Comparison of ENCODE assay signal across 13 cellular contexts in the genomic region with DNA sequence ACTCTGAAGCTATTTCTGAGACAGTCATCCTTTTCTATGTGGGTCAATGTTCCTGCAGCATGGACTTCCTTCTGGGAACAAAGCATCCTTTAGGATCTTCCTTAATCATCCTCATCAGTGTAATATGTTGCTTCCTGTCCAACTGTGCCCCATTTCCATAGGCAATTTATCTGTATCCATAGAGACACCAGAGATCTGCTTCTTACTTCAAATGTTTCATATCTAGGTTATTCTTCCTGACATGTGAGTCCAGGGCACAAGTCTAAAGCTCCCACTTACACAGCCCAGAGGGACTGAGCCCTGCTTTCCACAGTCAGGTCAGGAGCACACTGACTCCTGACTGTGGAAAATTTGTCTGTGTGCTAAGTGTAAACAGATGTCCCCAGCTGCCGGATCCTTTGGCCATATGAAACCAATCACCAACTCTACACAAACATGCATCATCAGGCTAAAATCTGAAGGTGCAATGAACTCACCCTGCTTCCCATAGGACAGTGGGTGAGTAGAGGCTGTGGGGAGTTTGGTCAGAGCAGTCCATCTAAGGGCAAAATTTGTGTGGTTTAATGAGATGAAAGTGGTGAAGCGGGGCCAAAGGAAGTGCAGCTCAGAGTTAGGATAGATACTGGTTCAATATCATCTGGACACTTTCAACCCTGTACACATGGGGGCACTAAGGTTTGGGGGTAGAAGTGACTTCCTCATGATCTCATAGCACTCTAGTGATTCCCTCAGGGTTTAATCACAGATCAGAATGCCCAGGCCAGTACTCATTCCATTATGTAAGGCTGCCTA.
DNase-seq lines count a peak whose midpoint lies in the region; ATAC-seq, FAIRE-seq and TF ChIP-seq lines count a peak whose summit lies in the region.
"Had no signal": no experiment of that assay in that cellular context is flagged by ENCODE, and none has a peak within 500 bp of the region (broad histone marks: within the 10 kb centered on the region; RNA-seq: fewer than 3 reads in every experiment).

No MANE protein-coding gene starts in this region.

- no peak overlapping the region for H3K9ac ChIP-seq in keratinocyte (ENCODE audit: control insufficient read depth, extremely low read depth, insufficient read depth, low read length)

- H3K4me2 ChIP-seq in keratinocyte (ENCODE audit: control insufficient read depth, extremely low read depth, insufficient read depth, low read depth, low read length) = no peak overlapping the region

- dilution Hi-C loops in keratinocyte (cut with MboI; ENCODE audit: extremely low pct_ligation_motif_present, low sequenced_read_pairs) = no loop called here

- peak overlapping the region in 3 of 5 experiments; percentile 44 to 48 (median 47) for H3K27ac Mint-ChIP-seq in brain
- H3K27ac Mint-ChIP-seq in naive thymus-derived CD4-positive, alpha-beta T cell = no peak overlapping the region
- H3K27ac Mint-ChIP-seq: T-cell had no signal

- H3K4me3 ChIP-seq in right atrium auricular region (no peak overlapping the region), keratinocyte (ENCODE audit: control insufficient read depth in 2 of 3, extremely low read depth in 1 of 3, insufficient read depth in 2 of 3, low read depth in 1 of 3, low read length in 3 of 3) (no peak overlapping the region), urinary bladder (ENCODE audit: low read depth, low read length) (no peak overlapping the region)
- no peak overlapping the region for H3K4me3 ChIP-seq in naive thymus-derived CD4-positive, alpha-beta T cell (ENCODE audit: low read length)

- H3K27ac ChIP-seq in right atrium auricular region = no peak overlapping the region
- no peak overlapping the region for H3K27ac ChIP-seq in keratinocyte (ENCODE audit: control insufficient read depth, insufficient read depth, low read length)
- peak overlapping the region; percentile 18 for H3K27ac ChIP-seq in urinary bladder (ENCODE audit: low read depth)
- H3K27ac ChIP-seq in naive thymus-derived CD4-positive, alpha-beta T cell (ENCODE audit: low read depth, low read length) = no peak overlapping the region

- peaks cover 27% of the 10 kb centered on the region for H3K4me1 Mint-ChIP-seq in brain
- H3K4me1 Mint-ChIP-seq in naive thymus-derived CD4-positive, alpha-beta T cell = peaks cover 0 to 25% (median 0%) of the 10 kb centered on the region in 7 donors
- H3K4me1 Mint-ChIP-seq: T-cell had no signal

- CTCF ChIA-PET in naive thymus-derived CD4-positive, alpha-beta T cell (lab: Charles Lee) = no interaction called here

- H3K9me1 ChIP-seq in keratinocyte (ENCODE audit: control insufficient read depth, extremely low read depth, insufficient read depth, low read length) = no peaks in the 10 kb centered on the region

- H3K79me2 ChIP-seq in keratinocyte (ENCODE audit: control insufficient read depth, insufficient read depth, low read length) = no peaks in the 10 kb centered on the region

- TF ChIP-seq CTCF in right atrium auricular region (IDR thresholded peaks at IDR 0.05) = no peak
- TF ChIP-seq CTCF in brain (conservative IDR thresholded peaks at IDR 0.05) = no peak
- TF ChIP-seq CTCF in keratinocyte (optimal IDR thresholded peaks at IDR 0.05 in 1 of 3, IDR thresholded peaks at IDR 0.05 in 1 of 3, conservative IDR thresholded peaks at IDR 0.05 in 1 of 3; ENCODE audit: extremely low read depth in 1 of 3, insufficient read depth in 2 of 3, low read length in 3 of 3) = peak in 1 of 3 experiments; percentile 50

- POLR2A ChIA-PET in naive thymus-derived CD4-positive, alpha-beta T cell (lab: Charles Lee) = no interaction called here

- ATAC-seq in Right ventricle myocardium inferior (peak; percentile 76), GM21786 (IDR thresholded peaks at IDR 0.05; ENCODE audit: unreplicated experiment) (no peak), GM21737 (IDR thresholded peaks at IDR 0.05; ENCODE audit: unreplicated experiment) (no peak)
- ATAC-seq in naive thymus-derived CD4-positive, alpha-beta T cell = no peak
- ATAC-seq: T-cell had no signal

- H3K9me3 ChIP-seq in right atrium auricular region (no peaks in the 10 kb centered on the region), keratinocyte (ENCODE audit: control insufficient read depth, low read depth, low read length) (no peaks in the 10 kb centered on the region)
- H3K9me3 ChIP-seq in naive thymus-derived CD4-positive, alpha-beta T cell (ENCODE audit: control insufficient read depth in 2 of 3, low read length in 3 of 3) = no peaks in the 10 kb centered on the region

- DNase-seq in Right ventricle myocardium inferior (ENCODE audit: missing footprints) (no peak), right atrium auricular region (ENCODE audit: low spot score) (no peak), keratinocyte (ENCODE audit: low read depth, low spot score) (no peak)
- no peak for DNase-seq in naive thymus-derived CD4-positive, alpha-beta T cell
- DNase-seq: activated CD8-positive, alpha-beta memory T cell treated with anti-CD3 and anti-CD28 coated beads for 24 hours; AML-193; kidney glomerular epithelial cell; NCI-H526; T-cell had no signal

- peaks cover 7% of the 10 kb centered on the region for H3K27me3 Mint-ChIP-seq in brain
- H3K27me3 Mint-ChIP-seq in naive thymus-derived CD4-positive, alpha-beta T cell = peaks cover 27 to 56% (median 41%) of the 10 kb centered on the region in 5 donors

- H3K4me1 ChIP-seq in right atrium auricular region (no peaks in the 10 kb centered on the region), keratinocyte (ENCODE audit: control insufficient read depth, extremely low read depth, insufficient read depth, low read length) (peaks cover 62% of the 10 kb centered on the region), urinary bladder (ENCODE audit: insufficient read depth) (no peaks in the 10 kb centered on the region)
- no peaks in the 10 kb centered on the region for H3K4me1 ChIP-seq in naive thymus-derived CD4-positive, alpha-beta T cell (ENCODE audit: control insufficient read depth in 2 of 2, insufficient read depth in 2 of 2, low read length in 2 of 2)

- H4K20me1 ChIP-seq in keratinocyte (ENCODE audit: control insufficient read depth, extremely low read depth, insufficient read depth, low read length) = no peaks in the 10 kb centered on the region

- H3K36me3 ChIP-seq in right atrium auricular region = no peaks in the 10 kb centered on the region
- H3K36me3 ChIP-seq in keratinocyte (ENCODE audit: control insufficient read depth in 2 of 2, extremely low read depth in 1 of 2, insufficient read depth in 2 of 2, low read length in 2 of 2) = no peaks in the 10 kb centered on the region
- no peaks in the 10 kb centered on the region for H3K36me3 ChIP-seq in urinary bladder (ENCODE audit: insufficient read depth)
- H3K36me3 ChIP-seq in naive thymus-derived CD4-positive, alpha-beta T cell (ENCODE audit: control insufficient read depth in 2 of 3, insufficient read depth in 3 of 3, low read length in 3 of 3) = no peaks in the 10 kb centered on the region

- no peaks in the 10 kb centered on the region for H3K36me3 Mint-ChIP-seq in brain
- peaks cover 0 to 3% (median 0%) of the 10 kb centered on the region in 5 donors for H3K36me3 Mint-ChIP-seq in naive thymus-derived CD4-positive, alpha-beta T cell
- H3K36me3 Mint-ChIP-seq: T-cell had no signal

- H3K27me3 ChIP-seq in right atrium auricular region (no peaks in the 10 kb centered on the region), keratinocyte (ENCODE audit: control insufficient read depth, extremely low read depth, insufficient read depth, low read length) (no peaks in the 10 kb centered on the region)
- H3K27me3 ChIP-seq in naive thymus-derived CD4-positive, alpha-beta T cell (ENCODE audit: control insufficient read depth in 2 of 2, insufficient read depth in 2 of 2, low read length in 2 of 2) = no peaks in the 10 kb centered on the region

- FAIRE-seq in keratinocyte (lab: Jason Lieb, UNC) = peak; percentile 83

- 61% methylated on average over 2 of the region's 2 CpGs for WGBS in urinary bladder

- H3K4me3 Mint-ChIP-seq in brain = no peak overlapping the region
- H3K4me3 Mint-ChIP-seq in naive thymus-derived CD4-positive, alpha-beta T cell = no peak overlapping the region
- H3K4me3 Mint-ChIP-seq: T-cell had no signal

- H3K9me3 Mint-ChIP-seq in brain = no peaks in the 10 kb centered on the region
- H3K9me3 Mint-ChIP-seq in naive thymus-derived CD4-positive, alpha-beta T cell = peaks cover 0 to 5% (median 0%) of the 10 kb centered on the region in 11 donors
- H3K9me3 Mint-ChIP-seq: T-cell had no signal

- intact Hi-C loops in Right ventricle myocardium inferior (cut with DNase I) = no loop called here
- intact Hi-C loops in naive thymus-derived CD4-positive, alpha-beta T cell (cut with micrococcal nuclease) = loop anchor here in 1 of 2 donors (10.0 kb wide), 1 partner anchor 168 kb away; no protein-coding TSS in a partner anchor

- no peak overlapping the region for H2AFZ ChIP-seq in keratinocyte (ENCODE audit: control insufficient read depth, low read length)

Comparison
In these comparisons a context has a peak if more than half of its experiments do, and no peak if none do; other contexts are left out.
1. H3K27ac Mint-ChIP-seq: peak in brain (3 of 5); none in naive thymus-derived CD4-positive, alpha-beta T cell (0 of 9).